ENCODE assay signal across 1 cellular context in genomic region chr7:87497482-87497881, GRCh38.
TF ChIP-seq lines count a peak whose summit lies in the region.

No MANE protein-coding gene starts in this region.

TF ChIP-seq in HepG2, 621 proteins besides CTCF, POLR2A, EP300 and RAD21 (continued from another document and continues in another):
- no peak for TF ChIP-seq ZNF512B (CRISPR knock-in tag; IDR thresholded peaks at IDR 0.05; ENCODE audit: borderline replicate concordance)
- TF ChIP-seq CCAR2 (optimal IDR thresholded peaks at IDR 0.05; ENCODE audit: low read depth, low read length): no peak
- no peak for TF ChIP-seq SP2 (CRISPR knock-in tag; IDR thresholded peaks at IDR 0.05)
- no peak for TF ChIP-seq ZNF569 (CRISPR knock-in tag; IDR thresholded peaks at IDR 0.05; ENCODE audit: borderline replicate concordance)
- TF ChIP-seq ELF1 (CRISPR knock-in tag; IDR thresholded peaks at IDR 0.05): peak; percentile 61
- no peak for TF ChIP-seq ZNF639 (CRISPR knock-in tag; conservative IDR thresholded peaks at IDR 0.05)
- peak; percentile 87 for TF ChIP-seq CEBPG (CRISPR knock-in tag; IDR thresholded peaks at IDR 0.05)
- TF ChIP-seq, protein P1, sequence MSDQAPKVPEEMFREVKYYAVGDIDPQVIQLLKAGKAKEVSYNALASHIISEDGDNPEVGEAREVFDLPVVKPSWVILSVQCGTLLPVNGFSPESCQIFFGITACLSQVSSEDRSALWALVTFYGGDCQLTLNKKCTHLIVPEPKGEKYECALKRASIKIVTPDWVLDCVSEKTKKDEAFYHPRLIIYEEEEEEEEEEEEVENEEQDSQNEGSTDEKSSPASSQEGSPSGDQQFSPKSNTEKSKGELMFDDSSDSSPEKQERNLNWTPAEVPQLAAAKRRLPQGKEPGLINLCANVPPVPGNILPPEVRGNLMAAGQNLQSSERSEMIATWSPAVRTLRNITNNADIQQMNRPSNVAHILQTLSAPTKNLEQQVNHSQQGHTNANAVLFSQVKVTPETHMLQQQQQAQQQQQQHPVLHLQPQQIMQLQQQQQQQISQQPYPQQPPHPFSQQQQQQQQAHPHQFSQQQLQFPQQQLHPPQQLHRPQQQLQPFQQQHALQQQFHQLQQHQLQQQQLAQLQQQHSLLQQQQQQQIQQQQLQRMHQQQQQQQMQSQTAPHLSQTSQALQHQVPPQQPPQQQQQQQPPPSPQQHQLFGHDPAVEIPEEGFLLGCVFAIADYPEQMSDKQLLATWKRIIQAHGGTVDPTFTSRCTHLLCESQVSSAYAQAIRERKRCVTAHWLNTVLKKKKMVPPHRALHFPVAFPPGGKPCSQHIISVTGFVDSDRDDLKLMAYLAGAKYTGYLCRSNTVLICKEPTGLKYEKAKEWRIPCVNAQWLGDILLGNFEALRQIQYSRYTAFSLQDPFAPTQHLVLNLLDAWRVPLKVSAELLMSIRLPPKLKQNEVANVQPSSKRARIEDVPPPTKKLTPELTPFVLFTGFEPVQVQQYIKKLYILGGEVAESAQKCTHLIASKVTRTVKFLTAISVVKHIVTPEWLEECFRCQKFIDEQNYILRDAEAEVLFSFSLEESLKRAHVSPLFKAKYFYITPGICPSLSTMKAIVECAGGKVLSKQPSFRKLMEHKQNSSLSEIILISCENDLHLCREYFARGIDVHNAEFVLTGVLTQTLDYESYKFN (CRISPR knock-in tag; conservative IDR thresholded peaks at IDR 0.05): peak; percentile 82
- no peak for TF ChIP-seq SCMH1 (CRISPR knock-in tag; IDR thresholded peaks at IDR 0.05; ENCODE audit: borderline replicate concordance)
- TF ChIP-seq ZNF33A (CRISPR knock-in tag; IDR thresholded peaks at IDR 0.05; ENCODE audit: borderline replicate concordance): no peak
- TF ChIP-seq TFAP4 (IDR thresholded peaks at IDR 0.05; ENCODE audit: borderline replicate concordance, low read depth): peak; percentile 61; the same call in 1 of the 2 replicates
- TF ChIP-seq DDIT3 (CRISPR knock-in tag; IDR thresholded peaks at IDR 0.05): no peak
- TF ChIP-seq ZFP90 (CRISPR knock-in tag; IDR thresholded peaks at IDR 0.05; ENCODE audit: borderline replicate concordance): no peak
- no peak for TF ChIP-seq TP53 (CRISPR knock-in tag; conservative IDR thresholded peaks at IDR 0.05)
- no peak for TF ChIP-seq MAZ (IDR thresholded peaks at IDR 0.05; ENCODE audit: borderline replicate concordance, low read depth, low read length)
- no peak for TF ChIP-seq MAZ (CRISPR knock-in tag; IDR thresholded peaks at IDR 0.05; ENCODE audit: low read depth)
- TF ChIP-seq, protein P2, sequence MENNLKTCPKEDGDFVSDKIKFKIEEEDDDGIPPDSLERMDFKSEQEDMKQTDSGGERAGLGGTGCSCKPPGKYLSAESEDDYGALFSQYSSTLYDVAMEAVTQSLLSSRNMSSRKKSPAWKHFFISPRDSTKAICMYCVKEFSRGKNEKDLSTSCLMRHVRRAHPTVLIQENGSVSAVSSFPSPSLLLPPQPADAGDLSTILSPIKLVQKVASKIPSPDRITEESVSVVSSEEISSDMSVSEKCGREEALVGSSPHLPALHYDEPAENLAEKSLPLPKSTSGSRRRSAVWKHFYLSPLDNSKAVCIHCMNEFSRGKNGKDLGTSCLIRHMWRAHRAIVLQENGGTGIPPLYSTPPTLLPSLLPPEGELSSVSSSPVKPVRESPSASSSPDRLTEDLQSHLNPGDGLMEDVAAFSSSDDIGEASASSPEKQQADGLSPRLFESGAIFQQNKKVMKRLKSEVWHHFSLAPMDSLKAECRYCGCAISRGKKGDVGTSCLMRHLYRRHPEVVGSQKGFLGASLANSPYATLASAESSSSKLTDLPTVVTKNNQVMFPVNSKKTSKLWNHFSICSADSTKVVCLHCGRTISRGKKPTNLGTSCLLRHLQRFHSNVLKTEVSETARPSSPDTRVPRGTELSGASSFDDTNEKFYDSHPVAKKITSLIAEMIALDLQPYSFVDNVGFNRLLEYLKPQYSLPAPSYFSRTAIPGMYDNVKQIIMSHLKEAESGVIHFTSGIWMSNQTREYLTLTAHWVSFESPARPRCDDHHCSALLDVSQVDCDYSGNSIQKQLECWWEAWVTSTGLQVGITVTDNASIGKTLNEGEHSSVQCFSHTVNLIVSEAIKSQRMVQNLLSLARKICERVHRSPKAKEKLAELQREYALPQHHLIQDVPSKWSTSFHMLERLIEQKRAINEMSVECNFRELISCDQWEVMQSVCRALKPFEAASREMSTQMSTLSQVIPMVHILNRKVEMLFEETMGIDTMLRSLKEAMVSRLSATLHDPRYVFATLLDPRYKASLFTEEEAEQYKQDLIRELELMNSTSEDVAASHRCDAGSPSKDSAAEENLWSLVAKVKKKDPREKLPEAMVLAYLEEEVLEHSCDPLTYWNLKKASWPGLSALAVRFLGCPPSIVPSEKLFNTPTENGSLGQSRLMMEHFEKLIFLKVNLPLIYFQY (CRISPR knock-in tag; IDR thresholded peaks at IDR 0.05; ENCODE audit: borderline replicate concordance): peak; percentile 74; the same call in 1 of the 2 replicates
- no peak for TF ChIP-seq ZNF589 (CRISPR knock-in tag; conservative IDR thresholded peaks at IDR 0.05)
- TF ChIP-seq CEBPB (IDR thresholded peaks at IDR 0.05; ENCODE audit: borderline replicate concordance, low read depth, low read length): peak; percentile 94
- TF ChIP-seq TCF7 (IDR thresholded peaks at IDR 0.05; ENCODE audit: low read depth): peak; percentile 74
- TF ChIP-seq, protein P3, sequence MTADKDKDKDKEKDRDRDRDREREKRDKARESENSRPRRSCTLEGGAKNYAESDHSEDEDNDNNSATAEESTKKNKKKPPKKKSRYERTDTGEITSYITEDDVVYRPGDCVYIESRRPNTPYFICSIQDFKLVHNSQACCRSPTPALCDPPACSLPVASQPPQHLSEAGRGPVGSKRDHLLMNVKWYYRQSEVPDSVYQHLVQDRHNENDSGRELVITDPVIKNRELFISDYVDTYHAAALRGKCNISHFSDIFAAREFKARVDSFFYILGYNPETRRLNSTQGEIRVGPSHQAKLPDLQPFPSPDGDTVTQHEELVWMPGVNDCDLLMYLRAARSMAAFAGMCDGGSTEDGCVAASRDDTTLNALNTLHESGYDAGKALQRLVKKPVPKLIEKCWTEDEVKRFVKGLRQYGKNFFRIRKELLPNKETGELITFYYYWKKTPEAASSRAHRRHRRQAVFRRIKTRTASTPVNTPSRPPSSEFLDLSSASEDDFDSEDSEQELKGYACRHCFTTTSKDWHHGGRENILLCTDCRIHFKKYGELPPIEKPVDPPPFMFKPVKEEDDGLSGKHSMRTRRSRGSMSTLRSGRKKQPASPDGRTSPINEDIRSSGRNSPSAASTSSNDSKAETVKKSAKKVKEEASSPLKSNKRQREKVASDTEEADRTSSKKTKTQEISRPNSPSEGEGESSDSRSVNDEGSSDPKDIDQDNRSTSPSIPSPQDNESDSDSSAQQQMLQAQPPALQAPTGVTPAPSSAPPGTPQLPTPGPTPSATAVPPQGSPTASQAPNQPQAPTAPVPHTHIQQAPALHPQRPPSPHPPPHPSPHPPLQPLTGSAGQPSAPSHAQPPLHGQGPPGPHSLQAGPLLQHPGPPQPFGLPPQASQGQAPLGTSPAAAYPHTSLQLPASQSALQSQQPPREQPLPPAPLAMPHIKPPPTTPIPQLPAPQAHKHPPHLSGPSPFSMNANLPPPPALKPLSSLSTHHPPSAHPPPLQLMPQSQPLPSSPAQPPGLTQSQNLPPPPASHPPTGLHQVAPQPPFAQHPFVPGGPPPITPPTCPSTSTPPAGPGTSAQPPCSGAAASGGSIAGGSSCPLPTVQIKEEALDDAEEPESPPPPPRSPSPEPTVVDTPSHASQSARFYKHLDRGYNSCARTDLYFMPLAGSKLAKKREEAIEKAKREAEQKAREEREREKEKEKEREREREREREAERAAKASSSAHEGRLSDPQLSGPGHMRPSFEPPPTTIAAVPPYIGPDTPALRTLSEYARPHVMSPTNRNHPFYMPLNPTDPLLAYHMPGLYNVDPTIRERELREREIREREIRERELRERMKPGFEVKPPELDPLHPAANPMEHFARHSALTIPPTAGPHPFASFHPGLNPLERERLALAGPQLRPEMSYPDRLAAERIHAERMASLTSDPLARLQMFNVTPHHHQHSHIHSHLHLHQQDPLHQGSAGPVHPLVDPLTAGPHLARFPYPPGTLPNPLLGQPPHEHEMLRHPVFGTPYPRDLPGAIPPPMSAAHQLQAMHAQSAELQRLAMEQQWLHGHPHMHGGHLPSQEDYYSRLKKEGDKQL (CRISPR knock-in tag; IDR thresholded peaks at IDR 0.05; ENCODE audit: low read depth): no peak
- peak; percentile 66; the same call in 1 of the 2 replicates for TF ChIP-seq EHMT2 (IDR thresholded peaks at IDR 0.05; ENCODE audit: borderline replicate concordance, low read depth, low read length)
- no peak for TF ChIP-seq AGO1 (IDR thresholded peaks at IDR 0.05; ENCODE audit: low read depth, low read length, poor library complexity, severe bottlenecking)
- no peak for TF ChIP-seq PREB (CRISPR knock-in tag; IDR thresholded peaks at IDR 0.05)
- TF ChIP-seq POLR2AphosphoS5 (IDR thresholded peaks at IDR 0.05; ENCODE audit: low read depth, low read length): no peak
- TF ChIP-seq SOX13 (IDR thresholded peaks at IDR 0.05): no peak
- peak in 1 of 2 experiments; percentile 80; a peak in 2 of 4 replicates for TF ChIP-seq SOX13 (CRISPR knock-in tag; conservative IDR thresholded peaks at IDR 0.05 in 1 of 2, IDR thresholded peaks at IDR 0.05 in 1 of 2)
- TF ChIP-seq ZNF24 (IDR thresholded peaks at IDR 0.05): no peak
- peak; percentile 76 for TF ChIP-seq LCORL (IDR thresholded peaks at IDR 0.05)
- TF ChIP-seq LCORL (CRISPR knock-in tag; IDR thresholded peaks at IDR 0.05): 0 out of 2 replicates have a peak, but pooled peaks have one; percentile 42
- TF ChIP-seq PPARG (CRISPR knock-in tag; conservative IDR thresholded peaks at IDR 0.05): peak; percentile 58
- TF ChIP-seq ETV5 (CRISPR knock-in tag; IDR thresholded peaks at IDR 0.05; ENCODE audit: borderline replicate concordance): peak; percentile 62; the same call in 1 of the 2 replicates
